20 cellular contexts compared by ENCODE assay signal in genomic region chr6:137968468-137968804, GRCh38.
DNase-seq lines count a peak whose midpoint lies in the region; ATAC-seq, FAIRE-seq and TF ChIP-seq lines count a peak whose summit lies in the region.
"Had no signal": no experiment of that assay in that cellular context is flagged by ENCODE, and none has a peak within 500 bp of the region (broad histone marks: within the 10 kb centered on the region; RNA-seq: fewer than 3 reads in every experiment).

No MANE protein-coding gene starts in this region.

- BruUV-seq in HepG2 (replicated peaks; lab: Mats Ljungman, UMichigan): no TSS peak

- no peak overlapping the region for H3K4me3 Mint-ChIP-seq in activated CD8-positive, alpha-beta memory T cell treated with anti-CD3 and anti-CD28 coated beads, Interleukin-2, amount 10 ng/mL, durations not matched to agents 7 days and 5 days
- no peak overlapping the region for H3K4me3 Mint-ChIP-seq in activated naive CD8-positive, alpha-beta T cell treated with anti-CD3 and anti-CD28 coated beads for 36 hours
- H3K4me3 Mint-ChIP-seq: nephron progenitor cell had no signal

- TF ChIP-seq CTCF in Loucy (conservative IDR thresholded peaks at IDR 0.05; ENCODE audit: low read length): no peak
- no peak for TF ChIP-seq CTCF in spleen (IDR thresholded peaks at IDR 0.05 in 8 of 11, conservative IDR thresholded peaks at IDR 0.05 in 3 of 11)
- no peak for TF ChIP-seq CTCF in HepG2 (CRISPR knock-in tag; IDR thresholded peaks at IDR 0.05)

- H2AFZ ChIP-seq in Loucy (ENCODE audit: low read length) (no peak overlapping the region), HepG2 (ENCODE audit: low read length) (no peak overlapping the region)

- peaks cover 44% of the 10 kb centered on the region for H3K4me1 Mint-ChIP-seq in activated CD8-positive, alpha-beta memory T cell treated with anti-CD3 and anti-CD28 coated beads, Interleukin-2, amount 10 ng/mL, durations not matched to agents 7 days and 5 days
- peaks cover 53% of the 10 kb centered on the region for H3K4me1 Mint-ChIP-seq in activated naive CD8-positive, alpha-beta T cell treated with anti-CD3 and anti-CD28 coated beads for 36 hours

- CTCF ChIA-PET in activated CD8-positive, alpha-beta memory T cell treated with anti-CD3 and anti-CD28 coated beads, Interleukin-2, amount 10 ng/mL, durations not matched to agents 7 days and 5 days (lab: Charles Lee): interaction anchor here (0.9 to 7.0 kb wide), 10 partner anchors 10 to 264 kb away, joined by 3 to 36 read pairs (median 4); partner anchors contain the start of gene TNFAIP3
- CTCF ChIA-PET in HepG2 (lab: Yijun Ruan, JAX; ENCODE audit: low intra/inter-chr PET ratio, low total read pairs): no interaction called here

- POLR2A ChIA-PET in HepG2 (lab: Yijun Ruan, JAX): no interaction called here

- H3K27me3 ChIP-seq in Loucy (ENCODE audit: insufficient read depth, low read length, poor library complexity, severe bottlenecking) (no peaks in the 10 kb centered on the region), spleen (replicated peaks in 1 of 7) (no peaks in the 10 kb centered on the region), HepG2 (ENCODE audit: control insufficient read depth in 1 of 2, insufficient read depth in 2 of 2, low read length in 2 of 2) (peaks cover 0 to 24% of the 10 kb centered on the region in 2 experiments; a peak in 2 of 5 replicates)

- H3K4me2 ChIP-seq in Loucy (ENCODE audit: low read depth, low read length, poor library complexity, severe bottlenecking) (peak overlapping the region; percentile 21), HepG2 (ENCODE audit: low read depth, low read length) (no peak overlapping the region)

- no peak for TF ChIP-seq RAD21 in HepG2 (CRISPR knock-in tag; IDR thresholded peaks at IDR 0.05)

- no peaks in the 10 kb centered on the region for H3K9me3 Mint-ChIP-seq in activated CD8-positive, alpha-beta memory T cell treated with anti-CD3 and anti-CD28 coated beads, Interleukin-2, amount 10 ng/mL, durations not matched to agents 7 days and 5 days (ENCODE audit: low read depth)
- peaks cover 3% of the 10 kb centered on the region for H3K9me3 Mint-ChIP-seq in activated naive CD8-positive, alpha-beta T cell treated with anti-CD3 and anti-CD28 coated beads for 36 hours
- H3K9me3 Mint-ChIP-seq: nephron progenitor cell had no signal

- ATAC-seq in activated CD8-positive, alpha-beta memory T cell treated with anti-CD3 and anti-CD28 coated beads, Interleukin-2, amount 10 ng/mL, durations not matched to agents 7 days and 5 days: no peak
- no peak for ATAC-seq in GM21390 (IDR thresholded peaks at IDR 0.05; ENCODE audit: unreplicated experiment)
- ATAC-seq in HepG2: no peak
- ATAC-seq: esophagus mucosa had no signal

- no peak for TF ChIP-seq POLR2A in spleen (IDR thresholded peaks at IDR 0.05)
- TF ChIP-seq POLR2A in HepG2 (IDR thresholded peaks at IDR 0.05; ENCODE audit: insufficient read depth in 1 of 2, low read depth in 2 of 2, low read length in 2 of 2): no peak

- FAIRE-seq in HepG2 (lab: Jason Lieb, UNC): no peak

- H3K9ac ChIP-seq in Loucy (ENCODE audit: low read depth, low read length, poor library complexity, severe bottlenecking) (no peak overlapping the region), HepG2 (ENCODE audit: insufficient read depth, low read depth, low read length) (no peak overlapping the region)

- 62 to 91% (median 80%) methylated on average over 4 of the region's 4 CpGs for WGBS in spleen, 5 donors
- 50% methylated on average over 4 of the region's 4 CpGs for WGBS in HepG2 (ENCODE audit: low lambda C conversion rate)

- peaks cover 27% of the 10 kb centered on the region for H3K4me1 ChIP-seq in Loucy (ENCODE audit: insufficient read depth, low read length, poor library complexity, severe bottlenecking)
- peaks cover 0 to 53% (median 14%) of the 10 kb centered on the region in 6 donors for H3K4me1 ChIP-seq in spleen
- no peaks in the 10 kb centered on the region for H3K4me1 ChIP-seq in HepG2 (ENCODE audit: insufficient read depth, low read length)

- in situ Hi-C loops in HepG2 (cut with HindIII; ENCODE audit: extremely low pct_ligation_motif_present, low pct_unique_long_range_greater_than_20kb): loop anchor here (25.0 kb wide), 1 partner anchor 881 kb away; no protein-coding TSS in a partner anchor

- H4K20me1 ChIP-seq in Loucy (ENCODE audit: insufficient read depth, low read length, poor library complexity, severe bottlenecking): no peaks in the 10 kb centered on the region
- no peaks in the 10 kb centered on the region for H4K20me1 ChIP-seq in HepG2 (ENCODE audit: insufficient read depth, low read length)

- no peak for DNase-seq in activated CD8-positive, alpha-beta memory T cell treated with anti-CD3 and anti-CD28 coated beads, Interleukin-2, amount 10 ng/mL, durations not matched to agents 7 days and 5 days
- no peak for DNase-seq in activated CD8-positive, alpha-beta memory T cell treated with anti-CD3 and anti-CD28 coated beads for 24 hours
- no peak for DNase-seq in activated naive CD8-positive, alpha-beta T cell treated with anti-CD3 and anti-CD28 coated beads for 36 hours
- DNase-seq in spleen: no peak
- DNase-seq in stimulated activated CD4-positive, alpha-beta T cell treated with anti-CD3 and anti-CD28 coated beads, Interleukin-12 subunit alpha, Interleukin-12 subunit beta, amount 100 ng/mL, for 4 hours: no peak
- DNase-seq in HepG2 (ENCODE audit: low spot score): no peak
- DNase-seq: activated CD4-positive, alpha-beta T cell treated with anti-CD3 and anti-CD28 coated beads for 4 hours; amygdala; C1 segment of cervical spinal cord; central memory CD4-positive, alpha-beta T cell; DMS153; NCI-H1048; NCI-H2029 treated with DMSO at 0.1 percent for 48 hours; NCI-H446; nephron progenitor cell; NK-92 treated with Interleukin-12 subunit alpha and Interleukin-12 subunit beta, amount 100 ng/mL, for 24 hours had no signal

- intact Hi-C loops in spleen (cut with DNase I; ENCODE audit: low total_unique reads) (no loop called here), HepG2 (cut with micrococcal nuclease; ENCODE audit: unreplicated experiment) (no loop called here)

- H3F3A ChIP-seq in Loucy (ENCODE audit: low read depth): no peaks in the 10 kb centered on the region

- H3K9me3 ChIP-seq in Loucy (ENCODE audit: insufficient read depth, low read depth, low read length) (no peaks in the 10 kb centered on the region), spleen (no peaks in the 10 kb centered on the region), HepG2 (ENCODE audit: low read length) (no peaks in the 10 kb centered on the region)

- H3K4me3 ChIP-seq in Loucy (ENCODE audit: low read length, poor library complexity, severe bottlenecking) (no peak overlapping the region), spleen (peak overlapping the region in 1 of 8 donors; percentile 24), HepG2 (replicated peaks in 1 of 3; ENCODE audit: insufficient read depth in 1 of 3, low read depth in 2 of 3, low read length in 3 of 3) (no peak overlapping the region)

- no peaks in the 10 kb centered on the region for H3K27me3 Mint-ChIP-seq in activated CD8-positive, alpha-beta memory T cell treated with anti-CD3 and anti-CD28 coated beads, Interleukin-2, amount 10 ng/mL, durations not matched to agents 7 days and 5 days
- no peaks in the 10 kb centered on the region for H3K27me3 Mint-ChIP-seq in activated naive CD8-positive, alpha-beta T cell treated with anti-CD3 and anti-CD28 coated beads for 36 hours

- peak overlapping the region in 7 of 8 donors; percentile 29 to 88 (median 72) for H3K27ac ChIP-seq in spleen
- H3K27ac ChIP-seq in HepG2 (ENCODE audit: extremely low read length, insufficient read depth, low read length): no peak overlapping the region
- H3K27ac ChIP-seq: RWPE1 had no signal

- H3K79me2 ChIP-seq in Loucy (ENCODE audit: insufficient read depth, low read length): no peaks in the 10 kb centered on the region
- no peaks in the 10 kb centered on the region for H3K79me2 ChIP-seq in HepG2 (ENCODE audit: insufficient read depth, low read length)

- no peaks in the 10 kb centered on the region for H3K9me2 ChIP-seq in Loucy (replicated peaks; ENCODE audit: low read depth, low read length)

- H3K36me3 Mint-ChIP-seq in activated CD8-positive, alpha-beta memory T cell treated with anti-CD3 and anti-CD28 coated beads, Interleukin-2, amount 10 ng/mL, durations not matched to agents 7 days and 5 days: peaks cover 19% of the 10 kb centered on the region
- H3K36me3 Mint-ChIP-seq in activated naive CD8-positive, alpha-beta T cell treated with anti-CD3 and anti-CD28 coated beads for 36 hours: peaks cover 16% of the 10 kb centered on the region

- peak overlapping the region; percentile 54 for H3K27ac Mint-ChIP-seq in activated CD8-positive, alpha-beta memory T cell treated with anti-CD3 and anti-CD28 coated beads, Interleukin-2, amount 10 ng/mL, durations not matched to agents 7 days and 5 days
- peak overlapping the region; percentile 78 for H3K27ac Mint-ChIP-seq in activated naive CD8-positive, alpha-beta T cell treated with anti-CD3 and anti-CD28 coated beads for 36 hours
- H3K27ac Mint-ChIP-seq: nephron progenitor cell had no signal

- TF ChIP-seq EP300 in HepG2 (IDR thresholded peaks at IDR 0.05; ENCODE audit: low read depth in 2 of 2, low read length in 2 of 2) (no peak), HepG2 (CRISPR knock-in tag; IDR thresholded peaks at IDR 0.05; ENCODE audit: borderline replicate concordance) (no peak)

- no peaks in the 10 kb centered on the region for H3K36me3 ChIP-seq in Loucy (ENCODE audit: insufficient read depth, low read length)
- no peaks in the 10 kb centered on the region for H3K36me3 ChIP-seq in spleen
- H3K36me3 ChIP-seq in HepG2 (replicated peaks in 1 of 2; ENCODE audit: control insufficient read depth in 1 of 2, insufficient read depth in 2 of 2, low read length in 2 of 2): no peaks in the 10 kb centered on the region

TF ChIP-seq in HepG2, 621 proteins besides CTCF, POLR2A, EP300 and RAD21 (continues in another document):
- no peak for TF ChIP-seq TIGD3 (CRISPR knock-in tag; IDR thresholded peaks at IDR 0.05; ENCODE audit: borderline replicate concordance)
- no peak for TF ChIP-seq ZNF292 (CRISPR knock-in tag; IDR thresholded peaks at IDR 0.05; ENCODE audit: borderline replicate concordance, low read depth)
